8 cellular contexts compared by ENCODE assay signal in the genomic region with DNA sequence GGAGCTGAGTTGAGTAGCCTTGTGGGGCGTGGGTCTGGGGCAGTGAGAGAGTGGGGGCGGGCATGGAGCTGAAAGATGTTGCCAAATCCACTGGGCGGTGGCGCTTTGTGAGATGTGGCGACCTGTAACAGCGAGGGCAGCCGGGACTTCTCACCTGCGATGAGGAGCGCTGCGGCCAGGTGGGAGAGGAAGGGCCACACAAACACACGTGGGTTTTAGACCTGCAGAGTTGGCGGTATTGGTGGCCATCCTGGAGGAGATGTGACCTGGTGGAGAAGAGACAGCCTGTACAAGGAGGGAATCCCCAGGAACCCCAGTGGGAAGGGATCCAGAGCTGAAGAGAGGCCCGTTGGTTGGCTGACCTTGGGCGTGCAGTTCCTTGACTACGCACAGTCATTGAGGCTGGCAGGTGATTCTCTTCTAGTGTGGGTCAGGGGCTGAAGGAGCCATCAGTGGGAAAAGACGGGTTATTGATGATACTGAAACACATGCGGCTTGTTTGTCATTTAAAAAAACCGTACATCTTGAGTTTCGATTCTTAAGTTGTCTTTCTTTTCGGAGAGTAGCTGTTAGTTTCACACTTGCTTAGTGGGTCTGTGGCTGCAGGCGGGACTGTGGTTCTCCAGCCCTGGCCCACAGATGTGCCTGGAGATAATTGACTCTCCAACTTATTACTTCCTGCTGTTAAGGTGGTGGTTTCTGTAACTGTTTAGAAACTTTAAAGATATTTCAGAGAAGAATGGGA. TPM values are rescaled to one million over a fixed set of nuclear protein-coding genes. Genes with fewer than 3 reads are reported as not detected.
DNase-seq lines count a peak whose midpoint lies in the region; ATAC-seq and TF ChIP-seq lines count a peak whose summit lies in the region.

No MANE protein-coding gene starts in this region.

- H3K4me1 Mint-ChIP-seq in activated T-cell treated with anti-CD3 and anti-CD28 coated beads, Interleukin-2, amount 50 U/mL, for 72 hours (ENCODE audit: low read depth): peaks cover 61% of the 10 kb centered on the region
- H3K4me1 Mint-ChIP-seq in progenitor cell of endocrine pancreas (ENCODE audit: low read depth): peaks cover 29% of the 10 kb centered on the region

- peaks cover 27% of the 10 kb centered on the region for H3K4me1 ChIP-seq in Karpas-422 (ENCODE audit: low read length)

- H3K36me3 ChIP-seq in Karpas-422 (ENCODE audit: insufficient read depth, low read length): no peaks in the 10 kb centered on the region

- no peaks in the 10 kb centered on the region; the same call in 1 of the 2 replicates for H4K20me1 ChIP-seq in Karpas-422 (ENCODE audit: insufficient read depth, low read depth, low read length)

- H3K4me3 ChIP-seq in Karpas-422 (ENCODE audit: low read length) (no peak overlapping the region), dorsolateral prefrontal cortex (peak overlapping the region in 23 of 59 donors; percentile 3 to 95 (median 90))

- no peak overlapping the region for H3K27ac ChIP-seq in Karpas-422 (ENCODE audit: low read length)
- no peak overlapping the region for H3K27ac ChIP-seq in dorsolateral prefrontal cortex

- CTCF ChIA-PET in GM10248 (lab: Yijun Ruan, JAX): interaction anchor here (1.5 to 2.8 kb wide), 4 partner anchors 45 to 63 kb away, joined by 3 to 10 read pairs (median 5); no protein-coding TSS in a partner anchor

- H3K9me3 Mint-ChIP-seq in activated T-cell treated with anti-CD3 and anti-CD28 coated beads, Interleukin-2, amount 50 U/mL, for 72 hours: peaks cover 2% of the 10 kb centered on the region in 2 donors
- no peaks in the 10 kb centered on the region for H3K9me3 Mint-ChIP-seq in progenitor cell of endocrine pancreas (ENCODE audit: low read depth)

- peaks cover 17% of the 10 kb centered on the region for H3K27me3 Mint-ChIP-seq in activated T-cell treated with anti-CD3 and anti-CD28 coated beads, Interleukin-2, amount 50 U/mL, for 72 hours (ENCODE audit: low read depth)
- H3K27me3 Mint-ChIP-seq in progenitor cell of endocrine pancreas: peaks cover 3% of the 10 kb centered on the region

- no peak overlapping the region for H2AFZ ChIP-seq in Karpas-422 (ENCODE audit: low read length)

- H3K27me3 ChIP-seq in Karpas-422 (ENCODE audit: low read length): no peaks in the 10 kb centered on the region
- no peaks in the 10 kb centered on the region for H3K27me3 ChIP-seq in dorsolateral prefrontal cortex

- POLR2A ChIA-PET in GM10248 (lab: Yijun Ruan, JAX): interaction anchor here (0.6 kb wide), 1 partner anchor 907 kb away, joined by 4 read pairs; no protein-coding TSS in a partner anchor

- peak overlapping the region; percentile 78 to 84 for H3K4me3 Mint-ChIP-seq in activated T-cell treated with anti-CD3 and anti-CD28 coated beads, Interleukin-2, amount 50 U/mL, for 72 hours
- peak overlapping the region; percentile 43 for H3K4me3 Mint-ChIP-seq in progenitor cell of endocrine pancreas (ENCODE audit: low read depth)

- peak; percentile 49 for ATAC-seq in GM21576 (IDR thresholded peaks at IDR 0.05; ENCODE audit: unreplicated experiment)
- peak; percentile 73 to 81 for ATAC-seq in activated T-cell treated with anti-CD3 and anti-CD28 coated beads, Interleukin-2, amount 50 U/mL, for 72 hours (replicated peaks in 1 of 2)

- peak overlapping the region; percentile 6 for H3K4me2 ChIP-seq in Karpas-422 (ENCODE audit: low read depth, low read length, poor library complexity, severe bottlenecking)

- H3K27ac Mint-ChIP-seq in activated T-cell treated with anti-CD3 and anti-CD28 coated beads, Interleukin-2, amount 50 U/mL, for 72 hours: peak overlapping the region; percentile 41
- no peak overlapping the region for H3K27ac Mint-ChIP-seq in progenitor cell of endocrine pancreas

- intact Hi-C loops in dorsolateral prefrontal cortex (cut with DNase I): loop anchor here (10.0 kb wide), 2 partner anchors 59 to 91 kb away; a partner anchor contains a TSS

- TF ChIP-seq CTCF in GM10248 (IDR thresholded peaks at IDR 0.05; ENCODE audit: control extremely low read depth, extremely low read depth, low read depth, missing control alignments) (no peak), progenitor cell of endocrine pancreas (IDR thresholded peaks at IDR 0.05; ENCODE audit: unreplicated experiment) (no peak), dorsolateral prefrontal cortex (IDR thresholded peaks at IDR 0.05 in 54 of 56, conservative IDR thresholded peaks at IDR 0.05 in 2 of 56; ENCODE audit: low read depth in 1 of 56, partially characterized antibody in 56 of 56) (no peak)

- H3K9ac ChIP-seq in Karpas-422 (ENCODE audit: low read length): no peak overlapping the region

- no peaks in the 10 kb centered on the region for H3K79me2 ChIP-seq in Karpas-422 (ENCODE audit: low read length)

- no peaks in the 10 kb centered on the region for H3K9me2 ChIP-seq in Karpas-422 (replicated peaks; ENCODE audit: insufficient read depth, low read length)

- peaks cover 7 to 8% of the 10 kb centered on the region in 2 donors for H3K36me3 Mint-ChIP-seq in activated T-cell treated with anti-CD3 and anti-CD28 coated beads, Interleukin-2, amount 50 U/mL, for 72 hours (ENCODE audit: insufficient read depth in 2 of 2)
- H3K36me3 Mint-ChIP-seq in progenitor cell of endocrine pancreas (ENCODE audit: insufficient read depth): no peaks in the 10 kb centered on the region

- DNase-seq in GM10248 (ENCODE audit: extremely low spot score) (peak; percentile 80), Karpas-422 (no peak), progenitor cell of endocrine pancreas (ENCODE audit: low spot score, unreplicated experiment) (no peak), NCI-H1694 treated with DMSO at 0.1 percent for 48 hours (lab: John Stamatoyannopoulos, UW) (no peak), NCI-H1930 (lab: John Stamatoyannopoulos, UW) (no peak), dorsolateral prefrontal cortex (no peak)
- peak; percentile 78 to 84 for DNase-seq in activated T-cell treated with anti-CD3 and anti-CD28 coated beads, Interleukin-2, amount 50 U/mL, for 72 hours

- H3K9me3 ChIP-seq in Karpas-422 (ENCODE audit: low read length): no peaks in the 10 kb centered on the region

RNA-seq across cellular contexts. Expression of a gene that starts 2.4 kb away (rescaled TPM):
- 0.82 and 5.0 TPM in 2 replicates for total RNA-seq in Karpas-422 (2014; rRNA removed; shearing (Covaris generic); ENCODE audit: low replicate concordance)
- 10 to 100 TPM in 1 of 2 donors, 1 to 10 TPM in 1; 5.1 to 10.6 TPM for total RNA-seq in activated T-cell treated with anti-CD3 and anti-CD28 coated beads, Interleukin-2, amount 50 U/mL, for 72 hours
- total RNA-seq in progenitor cell of endocrine pancreas (16.7 and 17.0 TPM in 2 replicates), dorsolateral prefrontal cortex (10 to 100 TPM; 19.5 to 66.3 (median 29.6) TPM)

RNA-seq across cellular contexts. Expression of a gene that starts 51.1 kb away (rescaled TPM):
- 87.0 and 152 TPM in 2 replicates for total RNA-seq in Karpas-422 (2014; rRNA removed; shearing (Covaris generic); ENCODE audit: low replicate concordance)
- total RNA-seq in activated T-cell treated with anti-CD3 and anti-CD28 coated beads, Interleukin-2, amount 50 U/mL, for 72 hours: 100 to 1,000 TPM; 120 to 121 TPM
- total RNA-seq in progenitor cell of endocrine pancreas (158 and 172 TPM in 2 replicates), dorsolateral prefrontal cortex (10 to 100 TPM; 59.7 to 91.4 (median 71.8) TPM)

Comparison
In these comparisons a context has a peak if more than half of its experiments do, and no peak if none do; other contexts are left out.
1. DNase-seq: peak in GM10248 (single experiment) and activated T-cell treated with anti-CD3 and anti-CD28 coated beads, Interleukin-2, amount 50 U/mL, for 72 hours (2 of 2); none in Karpas-422 (single experiment), progenitor cell of endocrine pancreas (single experiment), NCI-H1694 treated with DMSO at 0.1 percent for 48 hours (single experiment), NCI-H1930 (0 of 2) and dorsolateral prefrontal cortex (0 of 10).